ENCODE assay signal across 1 cellular context in genomic region chr4:174071591-174071990, GRCh38.
TF ChIP-seq lines count a peak whose summit lies in the region.

No MANE protein-coding gene starts in this region.

TF ChIP-seq in SK-N-SH treated with all-trans-retinoic acid at 6 μM for 48 hours, 23 proteins besides CTCF, POLR2A, EP300 and RAD21 (continued from another document):
- 0 out of 2 replicates have a peak, but pooled peaks have one; percentile 31 for TF ChIP-seq TSHZ2 (CRISPR knock-in tag; IDR thresholded peaks at IDR 0.05)
